ENCODE assay signal across 17 cellular contexts in genomic region chr20:62648318-62648995, GRCh38. TPM values are rescaled to one million over a fixed set of nuclear protein-coding genes. Genes with fewer than 3 reads are reported as not detected.
DNase-seq lines count a peak whose midpoint lies in the region; ATAC-seq, FAIRE-seq and TF ChIP-seq lines count a peak whose summit lies in the region.
"Had no signal": no experiment of that assay in that cellular context is flagged by ENCODE, and none has a peak within 500 bp of the region (broad histone marks: within the 10 kb centered on the region; RNA-seq: fewer than 3 reads in every experiment).

No MANE protein-coding gene starts in this region.

- DNase-seq in A673 (ENCODE audit: low spot score), result no peak
- no peak for DNase-seq in CD4-positive, alpha-beta T cell
- DNase-seq in posterior vena cava (ENCODE audit: low spot score), result peak; percentile 78
- DNase-seq in stimulated activated CD4-positive, alpha-beta T cell treated with anti-CD3 and anti-CD28 coated beads, Interleukin-1b, Interleukin-23, amount 100 ng/mL, for 48 hours, result no peak
- DNase-seq in GM12892 (ENCODE audit: insufficient read length), result no peak
- no peak for DNase-seq in SK-N-DZ (ENCODE audit: low spot score)
- DNase-seq: activated CD4-positive, alpha-beta T cell treated with anti-CD3 and anti-CD28 coated beads, Interleukin-2, amount 50 U/mL, for 48 hours; AML-193; dorsolateral prefrontal cortex; GM23248; NCI-H1048; PC-3 had no signal

- no TSS peak for BruUV-seq in A673 (replicated peaks; lab: Mats Ljungman, UMichigan)

- H3K36me3 Mint-ChIP-seq in CD4-positive, alpha-beta T cell (ENCODE audit: low read depth), result peaks cover 4% of the 10 kb centered on the region
- H3K36me3 Mint-ChIP-seq: mesothelial cell of epicardium had no signal

- H3K36me3 ChIP-seq in A673 (ENCODE audit: insufficient read depth, low read length, poor library complexity, severe bottlenecking), result peaks cover 7% of the 10 kb centered on the region
- H3K36me3 ChIP-seq: neutrophil had no signal

- no peaks in the 10 kb centered on the region for H3K9me3 Mint-ChIP-seq in CD4-positive, alpha-beta T cell
- H3K9me3 Mint-ChIP-seq: mesothelial cell of epicardium had no signal

- POLR2A ChIA-PET in A673 (lab: Charles Lee; ENCODE audit: low non-redundant PET), result no interaction called here
- POLR2A ChIA-PET in CD4-positive, alpha-beta T cell (lab: Charles Lee), result no interaction called here

- H3K4me1 ChIP-seq in A673 (ENCODE audit: insufficient read depth, low read length, poor library complexity, severe bottlenecking), result peaks cover 70% of the 10 kb centered on the region

- no peak for TF ChIP-seq CTCF in A673 (conservative IDR thresholded peaks at IDR 0.05; ENCODE audit: low read depth, low read length)
- no peak for TF ChIP-seq CTCF in CD4-positive, alpha-beta T cell (IDR thresholded peaks at IDR 0.05)
- TF ChIP-seq CTCF in VCaP (conservative IDR thresholded peaks at IDR 0.05), result no peak

- H3K27ac Mint-ChIP-seq in CD4-positive, alpha-beta T cell, result peak overlapping the region; percentile 91
- H3K27ac Mint-ChIP-seq: mesothelial cell of epicardium had no signal

- H3K27ac ChIP-seq in A673 (ENCODE audit: low read depth, low read length, poor library complexity, severe bottlenecking) (peak overlapping the region; percentile 58), VCaP (peak overlapping the region; percentile 97)
- no peak overlapping the region for H3K27ac ChIP-seq in CD4-positive, alpha-beta T cell (ENCODE audit: low read depth, low read length)
- H3K27ac ChIP-seq: GM23248, neutrophil had no signal

- FAIRE-seq in GM12892 (lab: Jason Lieb, UNC), result no peak
- FAIRE-seq: keratinocyte had no signal

- H3K4me1 Mint-ChIP-seq in CD4-positive, alpha-beta T cell (ENCODE audit: low read depth), result peaks cover 30% of the 10 kb centered on the region

- intact Hi-C loops in A673 (cut with micrococcal nuclease; ENCODE audit: unreplicated experiment) (no loop called here), posterior vena cava (cut with DNase I) (no loop called here)
- intact Hi-C loops in CD4-positive, alpha-beta T cell (cut with DNase I, micrococcal nuclease), result no loop called here

- TF ChIP-seq POLR2A in GM12892 (IDR thresholded peaks at IDR 0.05; ENCODE audit: low read depth, low read length), result no peak; the same call in 1 of the 2 replicates

- H3K9me3 ChIP-seq in A673 (ENCODE audit: low read depth, low read length, poor library complexity, severe bottlenecking), result no peaks in the 10 kb centered on the region
- H3K9me3 ChIP-seq in CD4-positive, alpha-beta T cell (ENCODE audit: control insufficient read depth, low read length), result no peaks in the 10 kb centered on the region
- H3K9me3 ChIP-seq: neutrophil had no signal

- no peaks in the 10 kb centered on the region for H3K27me3 ChIP-seq in A673 (replicated peaks; ENCODE audit: insufficient read depth, low read depth, low read length, poor library complexity)
- no peaks in the 10 kb centered on the region for H3K27me3 ChIP-seq in CD4-positive, alpha-beta T cell (ENCODE audit: control insufficient read depth, insufficient read depth, low read length)

- no peak for ATAC-seq in CD4-positive, alpha-beta T cell (ENCODE audit: poor library complexity)
- no peak for ATAC-seq in activated CD4-positive, CD25-positive, alpha-beta regulatory T cell treated with anti-CD3 and anti-CD28 coated beads, Interleukin-2, amount 50 U/mL, for 24 hours
- ATAC-seq: PC-3 had no signal

- CTCF ChIA-PET in A673 (lab: Charles Lee), result no interaction called here
- CTCF ChIA-PET in CD4-positive, alpha-beta T cell (lab: Charles Lee), result no interaction called here

- no peak overlapping the region for H3K4me3 Mint-ChIP-seq in CD4-positive, alpha-beta T cell
- H3K4me3 Mint-ChIP-seq: mesothelial cell of epicardium had no signal

- no peaks in the 10 kb centered on the region for H3K27me3 Mint-ChIP-seq in CD4-positive, alpha-beta T cell

- no peak overlapping the region for H3K4me3 ChIP-seq in A673 (ENCODE audit: low read depth, low read length, poor library complexity, severe bottlenecking)
- H3K4me3 ChIP-seq: dorsolateral prefrontal cortex, GM23248 had no signal

RNA-seq across cellular contexts. Expression of gene SLCO4A1, which starts 6.2 kb away (rescaled TPM):
- total RNA-seq in A673 (2021) (44.5 and 48.8 TPM in 2 replicates), posterior vena cava (10 to 100 TPM; 14.7 to 15.2 TPM)
- total RNA-seq in CD4-positive, alpha-beta T cell, result 1 to 10 TPM; 2.3 to 2.5 TPM
- 8.7 TPM for polyA plus RNA-seq in GM12892 (2012; ENCODE audit: missing spikeins)
- polyA plus RNA-seq in SK-N-DZ (2014; cell fraction: cytosol; rRNA removed), result 12.0 and 18.7 TPM in 2 replicates
- polyA plus RNA-seq in SK-N-DZ (2014; cell fraction: nucleus; rRNA removed), result 32.1 and 36.3 TPM in 2 replicates

Comparison
In these comparisons a context has a peak if more than half of its experiments do, and no peak if none do; other contexts are left out.
1. RNA of gene SLCO4A1, which starts 6.2 kb away (total RNA-seq): 44.5 to 48.8 TPM in A673 and 14.7 to 15.2 TPM in posterior vena cava; 2.3 to 2.5 TPM in CD4-positive, alpha-beta T cell; every median in the first group is over 4 times any median in the second.